In the genomic region with DNA sequence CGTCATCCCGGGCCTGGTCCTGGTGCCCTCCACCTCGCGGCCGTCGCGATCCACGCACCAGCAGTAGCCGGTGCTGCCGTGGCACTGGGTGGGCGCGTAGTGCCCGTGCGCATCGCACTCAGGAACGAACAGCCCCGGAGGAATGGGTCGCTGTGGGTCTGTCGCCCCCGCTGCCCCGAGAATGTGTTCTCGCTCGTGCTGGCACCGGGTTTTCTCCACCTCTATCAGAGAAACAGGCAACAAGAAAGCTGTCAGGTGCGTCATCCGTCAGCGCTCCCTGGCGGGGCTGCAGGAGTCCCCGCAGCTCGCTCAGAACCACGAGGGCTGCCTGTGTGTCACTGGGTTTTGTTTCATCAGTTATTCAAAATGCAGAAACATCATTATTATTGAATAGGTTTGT, we compare ENCODE assay signal across 2 cellular contexts.
TF ChIP-seq lines count a peak whose summit lies in the region.

No MANE protein-coding gene starts in this region.

TF ChIP-seq in HepG2, 621 proteins besides CTCF, POLR2A, EP300 and RAD21:
- TF ChIP-seq AGO2 (optimal IDR thresholded peaks at IDR 0.05; ENCODE audit: low read depth, low read length) (peak; percentile 77), XBP1 (CRISPR knock-in tag; IDR thresholded peaks at IDR 0.05) (no peak)
- TF ChIP-seq, protein P1, sequence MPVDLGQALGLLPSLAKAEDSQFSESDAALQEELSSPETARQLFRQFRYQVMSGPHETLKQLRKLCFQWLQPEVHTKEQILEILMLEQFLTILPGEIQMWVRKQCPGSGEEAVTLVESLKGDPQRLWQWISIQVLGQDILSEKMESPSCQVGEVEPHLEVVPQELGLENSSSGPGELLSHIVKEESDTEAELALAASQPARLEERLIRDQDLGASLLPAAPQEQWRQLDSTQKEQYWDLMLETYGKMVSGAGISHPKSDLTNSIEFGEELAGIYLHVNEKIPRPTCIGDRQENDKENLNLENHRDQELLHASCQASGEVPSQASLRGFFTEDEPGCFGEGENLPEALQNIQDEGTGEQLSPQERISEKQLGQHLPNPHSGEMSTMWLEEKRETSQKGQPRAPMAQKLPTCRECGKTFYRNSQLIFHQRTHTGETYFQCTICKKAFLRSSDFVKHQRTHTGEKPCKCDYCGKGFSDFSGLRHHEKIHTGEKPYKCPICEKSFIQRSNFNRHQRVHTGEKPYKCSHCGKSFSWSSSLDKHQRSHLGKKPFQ (CRISPR knock-in tag; IDR thresholded peaks at IDR 0.05; ENCODE audit: insufficient replicate concordance), result no peak
- TF ChIP-seq, protein P2, sequence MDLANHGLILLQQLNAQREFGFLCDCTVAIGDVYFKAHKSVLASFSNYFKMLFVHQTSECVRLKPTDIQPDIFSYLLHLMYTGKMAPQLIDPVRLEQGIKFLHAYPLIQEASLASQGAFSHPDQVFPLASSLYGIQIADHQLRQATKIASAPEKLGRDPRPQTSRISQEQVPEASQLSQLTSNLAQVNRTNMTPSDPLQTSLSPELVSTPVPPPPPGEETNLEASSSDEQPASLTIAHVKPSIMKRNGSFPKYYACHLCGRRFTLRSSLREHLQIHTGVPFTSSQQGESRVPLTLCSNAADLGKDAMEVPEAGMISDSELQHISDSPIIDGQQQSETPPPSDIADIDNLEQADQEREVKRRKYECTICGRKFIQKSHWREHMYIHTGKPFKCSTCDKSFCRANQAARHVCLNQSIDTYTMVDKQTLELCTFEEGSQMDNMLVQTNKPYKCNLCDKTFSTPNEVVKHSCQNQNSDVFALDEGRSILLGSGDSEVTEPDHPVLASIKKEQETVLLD (CRISPR knock-in tag; IDR thresholded peaks at IDR 0.05; ENCODE audit: low read depth), result no peak

TF ChIP-seq in K562, 482 proteins besides CTCF, POLR2A, EP300 and RAD21:
- TF ChIP-seq MEIS2 (IDR thresholded peaks at IDR 0.05; ENCODE audit: partially characterized antibody) (peak; percentile 3), CREM (IDR thresholded peaks at IDR 0.05; ENCODE audit: low read depth) (0 out of 2 replicates have a peak, but pooled peaks have one; percentile 27), CREB1 (IDR thresholded peaks at IDR 0.05) (no peak), CREB1 (CRISPR knock-in tag; IDR thresholded peaks at IDR 0.05) (no peak)
